Comparison of ENCODE assay signal across 24 cellular contexts in genomic region chr10:77768046-77768445, GRCh38.
"Had no signal": no experiment of that assay in that cellular context is flagged by ENCODE, and none has a peak within 500 bp of the region (broad histone marks: within the 10 kb centered on the region; RNA-seq: fewer than 3 reads in every experiment).

No MANE protein-coding gene starts in this region.

- DNase-seq: colonic mucosa; effector CD8-positive, alpha-beta T cell; endodermal cell; hypothalamus; immature natural killer cell; islet precursor cell; kidney glomerular epithelial cell; left colon; left ventricle myocardium superior; lower lobe of right lung; natural killer cell; small intestine; stimulated activated CD4-positive, alpha-beta T cell treated with anti-CD3 and anti-CD28 coated beads, Interleukin-15, amount 100 ng/mL, for 24 hours; stimulated activated CD4-positive, alpha-beta T cell treated with anti-CD3 and anti-CD28 coated beads, Interleukin-2, amount 100 ng/mL, for 48 hours; stimulated activated naive B cell treated with anti-CD40 and anti-IgM and Interleukin-4, amounts not matched to agents 10 μg/mL and 1 μg/mL and 100 μg/mL, for 72 hours; upper lobe of left lung had no signal

- H3K27me3 ChIP-seq: colonic mucosa, esophagus muscularis mucosa, neutrophil, tibial nerve, upper lobe of left lung had no signal

- H3K36me3 ChIP-seq: colonic mucosa, esophagus muscularis mucosa, lower lobe of right lung, neutrophil, thoracic aorta, tibial nerve, upper lobe of left lung had no signal

- H3K36me3 Mint-ChIP-seq: immature natural killer cell; natural killer cell; stimulated activated naive B cell treated with anti-CD40 and anti-IgM and Interleukin-4, amounts not matched to agents 10 μg/mL and 1 μg/mL and 100 μg/mL, for 72 hours had no signal

- H3K9me3 Mint-ChIP-seq: dendritic cell treated with granulocyte-macrophage colony-stimulating factor and Interleukin-4, amounts not matched to agents 40 ng/mL and 50 ng/mL, for 4 days; endodermal cell; immature natural killer cell; natural killer cell; stimulated activated naive B cell treated with anti-CD40 and anti-IgM and Interleukin-4, amounts not matched to agents 10 μg/mL and 1 μg/mL and 100 μg/mL, for 72 hours; stimulated activated naive CD8-positive, alpha-beta T cell treated with anti-CD3 and anti-CD28 coated beads, Interleukin-15, Interleukin-2, amounts not matched to agents 100 ng/mL and 50 ng/mL, for 24 hours had no signal

- H3K4me1 Mint-ChIP-seq: immature natural killer cell; stimulated activated naive B cell treated with anti-CD40 and anti-IgM and Interleukin-4, amounts not matched to agents 10 μg/mL and 1 μg/mL and 100 μg/mL, for 72 hours had no signal

- H3K4me3 Mint-ChIP-seq: dendritic cell treated with granulocyte-macrophage colony-stimulating factor and Interleukin-4, amounts not matched to agents 40 ng/mL and 50 ng/mL, for 4 days; endodermal cell; immature natural killer cell; natural killer cell; stimulated activated naive B cell treated with anti-CD40 and anti-IgM and Interleukin-4, amounts not matched to agents 10 μg/mL and 1 μg/mL and 100 μg/mL, for 72 hours; stimulated activated naive CD8-positive, alpha-beta T cell treated with anti-CD3 and anti-CD28 coated beads, Interleukin-15, Interleukin-2, amounts not matched to agents 100 ng/mL and 50 ng/mL, for 24 hours had no signal

- H3K27me3 Mint-ChIP-seq: progenitor cell of endocrine pancreas had no signal

- H3K4me3 ChIP-seq: colonic mucosa, esophagus muscularis mucosa, lower lobe of right lung, thoracic aorta, tibial nerve, upper lobe of left lung had no signal

- H3K27ac ChIP-seq: colonic mucosa, esophagus muscularis mucosa, lower lobe of right lung, neutrophil, parathyroid adenoma, thoracic aorta, tibial nerve, upper lobe of left lung had no signal

- H3K9me3 ChIP-seq: colonic mucosa, esophagus muscularis mucosa, lower lobe of right lung, neutrophil, thoracic aorta, tibial nerve, upper lobe of left lung had no signal

- ATAC-seq: left colon; left ventricle myocardium superior; lower lobe of right lung; natural killer cell; stimulated activated naive B cell treated with anti-CD40 and anti-IgM and Interleukin-4, amounts not matched to agents 10 μg/mL and 1 μg/mL and 100 μg/mL, for 72 hours had no signal

- H3K4me1 ChIP-seq: colonic mucosa, lower lobe of right lung, tibial nerve, upper lobe of left lung had no signal

- H3K27ac Mint-ChIP-seq: dendritic cell treated with granulocyte-macrophage colony-stimulating factor and Interleukin-4, amounts not matched to agents 40 ng/mL and 50 ng/mL, for 4 days; endodermal cell; immature natural killer cell; natural killer cell; progenitor cell of endocrine pancreas; stimulated activated naive B cell treated with anti-CD40 and anti-IgM and Interleukin-4, amounts not matched to agents 10 μg/mL and 1 μg/mL and 100 μg/mL, for 72 hours; stimulated activated naive CD8-positive, alpha-beta T cell treated with anti-CD3 and anti-CD28 coated beads, Interleukin-15, Interleukin-2, amounts not matched to agents 100 ng/mL and 50 ng/mL, for 24 hours had no signal
